8 cellular contexts compared by ENCODE assay signal in the genomic region with DNA sequence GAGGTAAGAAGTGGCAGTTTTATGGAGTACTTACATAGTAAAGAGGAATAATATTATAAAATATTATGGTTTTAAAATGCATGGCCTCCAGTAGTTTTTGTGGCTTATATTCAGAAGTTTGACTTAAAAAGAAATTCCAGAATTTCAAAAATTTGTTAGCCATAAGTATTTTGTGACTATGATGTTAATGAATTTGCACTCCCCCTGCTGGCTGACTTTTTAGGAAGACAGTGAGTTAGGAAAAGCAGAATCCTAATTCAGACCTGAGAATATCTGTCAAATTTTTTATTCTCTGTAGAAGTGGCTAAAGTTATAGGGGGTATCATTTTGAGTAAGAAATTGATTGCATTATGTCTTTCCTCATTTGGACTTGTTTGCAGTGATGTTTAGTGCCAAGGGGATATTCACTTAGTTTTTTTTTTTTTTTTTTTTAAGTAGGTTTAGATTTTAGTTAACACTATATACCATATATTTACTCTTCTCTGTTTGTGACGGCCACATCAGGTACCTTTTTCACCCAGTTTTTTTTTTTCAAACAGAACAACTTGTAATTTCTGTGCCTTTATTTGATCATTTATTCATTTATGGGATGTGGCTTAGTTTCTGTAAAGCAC. TPM values are rescaled to one million over a fixed set of nuclear protein-coding genes. Genes with fewer than 3 reads are reported as not detected.
A peak's percentile ranks its signal among the peaks of the same experiment; 100 is the strongest.
DNase-seq lines count a peak whose midpoint lies in the region; FAIRE-seq and TF ChIP-seq lines count a peak whose summit lies in the region.

No MANE protein-coding gene starts in this region.

- H2AFZ ChIP-seq in KMS-11 (ENCODE audit: low read depth) = no peak overlapping the region

- H4K20me1 ChIP-seq in KMS-11 (ENCODE audit: insufficient read depth) = no peaks in the 10 kb centered on the region; the same call in 1 of the 2 replicates

- H3K4me3 ChIP-seq in KMS-11 (IDR thresholded peaks at IDR 0.05; ENCODE audit: insufficient read depth, low read depth, low read length) = no peak overlapping the region
- no peak overlapping the region for H3K4me3 ChIP-seq in adipocyte (ENCODE audit: low read length)
- no peak overlapping the region for H3K4me3 ChIP-seq in kidney (ENCODE audit: low read length in 2 of 2)

- H3K36me3 ChIP-seq in KMS-11 (ENCODE audit: insufficient read depth) (no peaks in the 10 kb centered on the region), adipocyte (ENCODE audit: control insufficient read depth, insufficient read depth, low read length, severe bottlenecking) (peaks cover 3% of the 10 kb centered on the region), kidney (ENCODE audit: control insufficient read depth in 1 of 2, insufficient read depth in 2 of 2, low read length in 2 of 2) (no peaks in the 10 kb centered on the region)

- H3K27ac ChIP-seq in KMS-11 (no peak overlapping the region), kidney (ENCODE audit: low read depth in 2 of 2, low read length in 2 of 2) (no peak overlapping the region)

- H3K4me1 ChIP-seq in KMS-11 (ENCODE audit: low read depth, poor library complexity, severe bottlenecking) (peaks cover 20% of the 10 kb centered on the region), adipocyte (ENCODE audit: control insufficient read depth, insufficient read depth, low read length) (peaks cover 12% of the 10 kb centered on the region), kidney (ENCODE audit: control insufficient read depth in 1 of 2, insufficient read depth in 1 of 2, low read depth in 1 of 2, low read length in 2 of 2) (peaks cover 0 to 2% of the 10 kb centered on the region in 2 donors)

- H3K9ac ChIP-seq in KMS-11 (no peak overlapping the region), adipocyte (ENCODE audit: low read length) (no peak overlapping the region), kidney (ENCODE audit: low read length in 2 of 2) (no peak overlapping the region)

- TF ChIP-seq CTCF in KMS-11 (conservative IDR thresholded peaks at IDR 0.05; ENCODE audit: low read depth, low read length) (peak; percentile 67), kidney (IDR thresholded peaks at IDR 0.05; ENCODE audit: borderline replicate concordance, extremely low read depth, insufficient read depth) (peak; percentile 60)

- intact Hi-C loops in kidney (cut with DNase I) = no loop called here

- H3K4me2 ChIP-seq in KMS-11 = no peak overlapping the region

- no peak for FAIRE-seq in kidney (lab: Jason Lieb, UNC)

- no peaks in the 10 kb centered on the region; the same call in 1 of the 2 replicates for H3K79me2 ChIP-seq in KMS-11 (ENCODE audit: insufficient read depth, low read depth)

- no peaks in the 10 kb centered on the region for H3K9me3 ChIP-seq in adipocyte (ENCODE audit: control insufficient read depth, low read length)
- H3K9me3 ChIP-seq in kidney (ENCODE audit: control insufficient read depth in 1 of 2, low read length in 2 of 2) = no peaks in the 10 kb centered on the region

- H3K27me3 ChIP-seq in KMS-11 (ENCODE audit: insufficient read depth, low read depth) (no peaks in the 10 kb centered on the region), adipocyte (replicated peaks; ENCODE audit: control insufficient read depth, insufficient read depth, low read length) (no peaks in the 10 kb centered on the region)

- DNase-seq in NCI-H524 (lab: John Stamatoyannopoulos, UW) = peak; percentile 12 to 29
- no peak for DNase-seq in NCI-H524 treated with DMSO at 0.1 percent for 48 hours (lab: John Stamatoyannopoulos, UW)
- DNase-seq in adipocyte (ENCODE audit: low read depth) = peak; percentile 82
- DNase-seq in kidney = no peak
- no peak for DNase-seq in AG08396 (ENCODE audit: low spot score)
- no peak for DNase-seq in NCI-H226
- DNase-seq in NCI-H1048 (lab: John Stamatoyannopoulos, UW) = no peak

RNA-seq across cellular contexts. Expression of a gene that starts 40.8 kb away (rescaled TPM):
- total RNA-seq in kidney = 104 TPM
- 44.6 TPM for polyA plus RNA-seq in kidney (ENCODE audit: insufficient read depth, low read depth, low replicate concordance)

Comparison
In these comparisons a context has a peak if more than half of its experiments do, and no peak if none do; other contexts are left out.
1. DNase-seq: peak in NCI-H524 (2 of 2) and adipocyte (single experiment); none in NCI-H524 treated with DMSO at 0.1 percent for 48 hours (single experiment), kidney (single experiment), AG08396 (single experiment), NCI-H226 (single experiment) and NCI-H1048 (single experiment).